8 cellular contexts compared by ENCODE assay signal in the genomic region with DNA sequence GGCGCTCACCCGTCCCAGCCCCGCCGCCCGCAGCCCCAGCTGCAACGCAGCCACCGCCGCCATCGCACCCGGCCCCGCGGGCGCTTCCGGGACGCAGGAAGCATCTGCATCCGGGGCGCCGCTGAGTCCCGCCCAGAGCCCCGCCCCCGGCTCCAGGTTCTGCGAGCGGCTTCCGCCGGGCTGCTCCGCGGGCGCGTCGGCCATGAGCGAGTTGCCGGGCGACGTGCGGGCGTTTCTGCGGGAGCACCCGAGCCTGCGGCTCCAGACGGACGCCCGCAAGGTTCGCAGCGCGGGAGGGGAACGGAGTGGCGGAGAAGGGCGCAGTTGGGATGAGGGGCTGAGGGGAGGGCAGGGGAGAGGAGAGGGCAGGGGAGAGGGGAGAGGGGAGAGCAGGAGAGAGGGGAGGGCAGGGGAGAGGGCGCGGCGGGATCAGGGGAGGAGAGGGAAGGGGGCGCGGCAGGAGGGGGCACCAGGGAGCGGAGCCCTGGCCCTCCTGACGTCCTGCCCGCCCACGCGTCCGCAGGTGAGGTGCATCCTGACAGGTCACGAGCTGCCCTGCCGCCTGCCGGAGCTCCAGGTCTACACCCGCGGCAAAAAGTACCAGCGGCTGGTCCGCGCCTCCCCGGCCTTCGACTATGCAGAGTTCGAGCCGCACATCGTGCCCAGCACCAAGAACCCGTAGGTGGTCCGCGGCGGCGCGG. TPM values are rescaled to one million over a fixed set of nuclear protein-coding genes. Genes with fewer than 3 reads are reported as not detected.
DNase-seq lines count a peak whose midpoint lies in the region; ATAC-seq and TF ChIP-seq lines count a peak whose summit lies in the region.

A gene with protein sequence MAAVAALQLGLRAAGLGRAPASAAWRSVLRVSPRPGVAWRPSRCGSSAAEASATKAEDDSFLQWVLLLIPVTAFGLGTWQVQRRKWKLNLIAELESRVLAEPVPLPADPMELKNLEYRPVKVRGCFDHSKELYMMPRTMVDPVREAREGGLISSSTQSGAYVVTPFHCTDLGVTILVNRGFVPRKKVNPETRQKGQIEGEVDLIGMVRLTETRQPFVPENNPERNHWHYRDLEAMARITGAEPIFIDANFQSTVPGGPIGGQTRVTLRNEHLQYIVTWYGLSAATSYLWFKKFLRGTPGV (minus strand): TSS at position 97 of the 701 bp plus-strand sequence. CDS start 34 bp downstream, at position 63.
A gene (plus strand): TSS at position 160 of the 701 bp plus-strand sequence. CDS start 43 bp downstream, at position 203.

- no peaks in the 10 kb centered on the region for H3K27me3 ChIP-seq in MG63
- H3K27me3 ChIP-seq in adipocyte (replicated peaks; ENCODE audit: control insufficient read depth, insufficient read depth, low read length), result no peaks in the 10 kb centered on the region

- H3K27ac Mint-ChIP-seq in T-cell (peak within 1 kb of the TSS; percentile 84 to 85), progenitor cell of endocrine pancreas (peak within 1 kb of the TSS; percentile 95), type B pancreatic cell (peak within 1 kb of the TSS; percentile 89)

- peaks cover 20% of the 10 kb centered on the region for H3K36me3 Mint-ChIP-seq in T-cell
- peaks cover 12% of the 10 kb centered on the region for H3K36me3 Mint-ChIP-seq in progenitor cell of endocrine pancreas (ENCODE audit: insufficient read depth)
- peaks cover 7% of the 10 kb centered on the region for H3K36me3 Mint-ChIP-seq in type B pancreatic cell

- H3K4me3 ChIP-seq in MG63 (peak within 1 kb of the TSS; percentile 64), adipocyte (ENCODE audit: low read length) (peak within 1 kb of the TSS; percentile 95)

- CTCF ChIA-PET in T-cell (lab: Charles Lee), result interaction anchor here (0.7 to 2.8 kb wide), 4 partner anchors 8 to 171 kb away, joined by 3 to 16 read pairs (median 4); a partner anchor contains a TSS

- DNase-seq in DMS153 treated with DMSO at 0.1 percent for 48 hours (lab: John Stamatoyannopoulos, UW; ENCODE audit: unreplicated experiment) (peak; percentile 66), MG63 (peak; percentile 91), T-cell (peak; percentile 78 to 95 (median 88)), adipocyte (ENCODE audit: low read depth) (peak; percentile 96), left cardiac atrium (peak; percentile 93), progenitor cell of endocrine pancreas (ENCODE audit: low spot score, unreplicated experiment) (peak; percentile 79), type B pancreatic cell (ENCODE audit: extremely low spot score, unreplicated experiment) (peak; percentile 86)

- TF ChIP-seq CTCF in progenitor cell of endocrine pancreas (IDR thresholded peaks at IDR 0.05; ENCODE audit: unreplicated experiment), result peak; percentile 29
- peak; percentile 24 for TF ChIP-seq CTCF in type B pancreatic cell (conservative IDR thresholded peaks at IDR 0.05)

- peak within 1 kb of the TSS; percentile 91 for H3K9ac ChIP-seq in adipocyte (ENCODE audit: low read length)

- H3K4me1 ChIP-seq in adipocyte (ENCODE audit: control insufficient read depth, insufficient read depth, low read length), result peaks cover 44% of the 10 kb centered on the region

- POLR2A ChIA-PET in T-cell (lab: Charles Lee), result interaction anchor here (0.6 to 2.3 kb wide), 3 partner anchors 8 to 676 kb away, joined by 3 to 9 read pairs (median 6); no protein-coding TSS in a partner anchor

- intact Hi-C loops in left cardiac atrium (cut with DNase I), result no loop called here

- H3K9me3 Mint-ChIP-seq in T-cell (no peaks in the 10 kb centered on the region), progenitor cell of endocrine pancreas (ENCODE audit: low read depth) (no peaks in the 10 kb centered on the region), type B pancreatic cell (no peaks in the 10 kb centered on the region)

- no peaks in the 10 kb centered on the region for H3K9me3 ChIP-seq in MG63
- H3K9me3 ChIP-seq in adipocyte (ENCODE audit: control insufficient read depth, low read length), result no peaks in the 10 kb centered on the region

- peaks cover 37% of the 10 kb centered on the region for H3K36me3 ChIP-seq in MG63
- H3K36me3 ChIP-seq in adipocyte (ENCODE audit: control insufficient read depth, insufficient read depth, low read length, severe bottlenecking), result peaks cover 47% of the 10 kb centered on the region

- no peaks in the 10 kb centered on the region for H3K27me3 Mint-ChIP-seq in T-cell
- no peaks in the 10 kb centered on the region for H3K27me3 Mint-ChIP-seq in progenitor cell of endocrine pancreas
- H3K27me3 Mint-ChIP-seq in type B pancreatic cell, result no peaks in the 10 kb centered on the region

- peak; percentile 56 for ATAC-seq in GM21737 (IDR thresholded peaks at IDR 0.05; ENCODE audit: unreplicated experiment)
- ATAC-seq in T-cell (replicated peaks in 1 of 4), result peak; percentile 89 to 97 (median 94)
- ATAC-seq in left cardiac atrium, result peak; percentile 89 to 95

- H3K4me3 Mint-ChIP-seq in T-cell (peak within 1 kb of the TSS; percentile 82 to 87 (median 84)), progenitor cell of endocrine pancreas (ENCODE audit: low read depth) (peak within 1 kb of the TSS; percentile 89), type B pancreatic cell (peak within 1 kb of the TSS; percentile 93)

- H3K4me1 Mint-ChIP-seq in T-cell (peaks cover 25 to 47% (median 44%) of the 10 kb centered on the region in 3 donors), progenitor cell of endocrine pancreas (ENCODE audit: low read depth) (peaks cover 8% of the 10 kb centered on the region), type B pancreatic cell (ENCODE audit: unreplicated experiment) (peaks cover 10% of the 10 kb centered on the region)

RNA-seq across cellular contexts. Expression of the first gene that starts in this region (rescaled TPM):
- total RNA-seq in MG63 (2014; rRNA removed; shearing (Covaris generic); ENCODE audit: low replicate concordance), result 37.4 and 48.4 TPM in 2 replicates
- total RNA-seq in T-cell (10 to 100 TPM; 33.0 to 58.7 (median 58.3) TPM), left cardiac atrium (10 to 100 TPM; 34.1 to 42.5 TPM), progenitor cell of endocrine pancreas (36.3 and 42.9 TPM in 2 replicates), type B pancreatic cell (ENCODE audit: low replicate concordance) (40.8 and 46.9 TPM in 2 replicates)

RNA-seq across cellular contexts. Expression of the second gene that starts in this region (rescaled TPM):
- total RNA-seq in MG63 (2014; rRNA removed; shearing (Covaris generic); ENCODE audit: low replicate concordance), result 28.5 and 47.2 TPM in 2 replicates
- total RNA-seq in T-cell, result 10 to 100 TPM; 17.0 to 25.3 (median 24.9) TPM
- 10 to 100 TPM; 10.6 to 15.5 TPM for total RNA-seq in left cardiac atrium
- 15.8 and 19.8 TPM in 2 replicates for total RNA-seq in progenitor cell of endocrine pancreas
- 21.3 and 23.5 TPM in 2 replicates for total RNA-seq in type B pancreatic cell (ENCODE audit: low replicate concordance)

Comparison
In these comparisons a context has a peak if more than half of its experiments do, and no peak if none do; other contexts are left out.
1. Peak in every context shown above with its lines: DNase-seq, ATAC-seq and H3K4me3 ChIP-seq.